Comparison of ENCODE assay signal across 11 cellular contexts in genomic region chr7:108203433-108204002, GRCh38.
DNase-seq lines count a peak whose midpoint lies in the region; ATAC-seq, FAIRE-seq and TF ChIP-seq lines count a peak whose summit lies in the region.
"Had no signal": no experiment of that assay in that cellular context is flagged by ENCODE, and none has a peak within 500 bp of the region (broad histone marks: within the 10 kb centered on the region; RNA-seq: fewer than 3 reads in every experiment).

No MANE protein-coding gene starts in this region.

- peak overlapping the region; percentile 44 to 70; a peak in 4 of 6 replicates for H3K27ac ChIP-seq in A549
- H3K27ac ChIP-seq in smooth muscle cell (ENCODE audit: low read depth), result no peak overlapping the region
- no peak overlapping the region for H3K27ac ChIP-seq in WERI-Rb-1
- H3K27ac ChIP-seq: psoas muscle had no signal

- TF ChIP-seq EP300 in A549 (IDR thresholded peaks at IDR 0.05), result no peak

- H3F3A ChIP-seq in smooth muscle cell (ENCODE audit: low read depth), result no peaks in the 10 kb centered on the region

- no peak overlapping the region for H3K9ac ChIP-seq in smooth muscle cell (ENCODE audit: low read depth)

- no peak for TF ChIP-seq CTCF in A549 (IDR thresholded peaks at IDR 0.05)
- no peak for TF ChIP-seq CTCF in smooth muscle cell (IDR thresholded peaks at IDR 0.05; ENCODE audit: borderline replicate concordance, insufficient read depth, poor library complexity, severe bottlenecking)
- TF ChIP-seq CTCF in WERI-Rb-1 (IDR thresholded peaks at IDR 0.05; ENCODE audit: low read depth, low read length), result no peak

- peaks cover 40% of the 10 kb centered on the region for H3K4me1 ChIP-seq in A549
- H3K4me1 ChIP-seq in smooth muscle cell (ENCODE audit: low read depth), result no peaks in the 10 kb centered on the region
- H3K4me1 ChIP-seq: psoas muscle had no signal

- H3K4me2 ChIP-seq in A549, result no peak overlapping the region
- no peak overlapping the region for H3K4me2 ChIP-seq in smooth muscle cell

- H3K4me3 ChIP-seq in A549 (no peak overlapping the region), smooth muscle cell (no peak overlapping the region), WERI-Rb-1 (ENCODE audit: low read depth, low read length) (no peak overlapping the region)
- H3K4me3 ChIP-seq: psoas muscle had no signal

- POLR2A ChIA-PET in A549 (lab: Yijun Ruan, JAX), result no interaction called here

- 82% methylated on average over 5 of the region's 5 CpGs for WGBS in A549 (ENCODE audit: missing lambda C conversion rate)
- WGBS in smooth muscle cell (ENCODE audit: low lambda C conversion rate), result 86% methylated on average over 5 of the region's 5 CpGs

- H3K9me3 ChIP-seq in A549 (no peaks in the 10 kb centered on the region), smooth muscle cell (replicated peaks; ENCODE audit: low read depth) (no peaks in the 10 kb centered on the region), WERI-Rb-1 (ENCODE audit: severe bottlenecking) (no peaks in the 10 kb centered on the region)
- H3K9me3 ChIP-seq: psoas muscle had no signal

- ATAC-seq in A549 (peak in 1 of 2 experiments; percentile 38; a peak in 3 of 6 replicates), GM19023 (IDR thresholded peaks at IDR 0.05; ENCODE audit: unreplicated experiment) (peak; percentile 71), HG02943 (IDR thresholded peaks at IDR 0.05; ENCODE audit: low read depth, unreplicated experiment) (peak; percentile 85)
- ATAC-seq: psoas muscle, T-helper 17 cell had no signal

- no peak for DNase-seq in A549 (ENCODE audit: low read depth in 1 of 2, low spot score in 1 of 2)
- peak; percentile 13 for DNase-seq in NCI-H1694 (lab: John Stamatoyannopoulos, UW)
- DNase-seq in smooth muscle cell (lab: John Stamatoyannopoulos, UW; ENCODE audit: unreplicated experiment), result no peak
- DNase-seq in kidney glomerular epithelial cell (lab: John Stamatoyannopoulos, UW), result no peak
- DNase-seq in WERI-Rb-1, result no peak
- no peak for DNase-seq in activated CD4-positive, alpha-beta T cell treated with anti-CD3 and anti-CD28 coated beads for 48 hours
- DNase-seq: NCI-H446 treated with DMSO at 0.1 percent for 48 hours, psoas muscle, T-helper 17 cell had no signal

- H4K20me1 ChIP-seq in smooth muscle cell (ENCODE audit: low read depth), result no peaks in the 10 kb centered on the region

- CTCF ChIA-PET in A549 (lab: Yijun Ruan, JAX), result interaction anchor here (1.2 to 1.6 kb wide), 3 partner anchors 8 to 56 kb away, joined by 3 read pairs; no protein-coding TSS in a partner anchor

- no peak for FAIRE-seq in A549 (lab: Jason Lieb, UNC)

- no peaks in the 10 kb centered on the region for H3K79me2 ChIP-seq in smooth muscle cell (ENCODE audit: low read depth)

- TF ChIP-seq RAD21 in A549 (conservative IDR thresholded peaks at IDR 0.05 in 1 of 2, IDR thresholded peaks at IDR 0.05 in 1 of 2), result 0 out of 5 replicates have a peak, but pooled peaks of 1 of the 2 experiments have one; percentile 4

- H3K27me3 ChIP-seq in smooth muscle cell (ENCODE audit: low read depth), result no peaks in the 10 kb centered on the region
- no peaks in the 10 kb centered on the region for H3K27me3 ChIP-seq in WERI-Rb-1 (ENCODE audit: insufficient read depth, low read depth, severe bottlenecking)

- no peak overlapping the region for H2AFZ ChIP-seq in smooth muscle cell (ENCODE audit: low read depth)

- H3K36me3 ChIP-seq in smooth muscle cell (ENCODE audit: low read depth) (no peaks in the 10 kb centered on the region), WERI-Rb-1 (no peaks in the 10 kb centered on the region)

- TF ChIP-seq POLR2A in A549 (IDR thresholded peaks at IDR 0.05; ENCODE audit: low read length), result no peak

TF ChIP-seq in A549, 52 proteins besides CTCF, POLR2A, EP300 and RAD21:
- TF ChIP-seq ZFP36 (IDR thresholded peaks at IDR 0.05; ENCODE audit: borderline replicate concordance, partially characterized antibody), result no peak
- no peak for TF ChIP-seq PBX3 (IDR thresholded peaks at IDR 0.05)
- TF ChIP-seq CHD4 (IDR thresholded peaks at IDR 0.05; ENCODE audit: borderline replicate concordance), result no peak
- TF ChIP-seq NPAS2 (CRISPR knock-in tag; IDR thresholded peaks at IDR 0.05; ENCODE audit: borderline replicate concordance), result no peak
- no peak for TF ChIP-seq ESRRA (IDR thresholded peaks at IDR 0.05; ENCODE audit: borderline replicate concordance, low read length)
- TF ChIP-seq MAFK (IDR thresholded peaks at IDR 0.05; ENCODE audit: partially characterized antibody), result no peak
- no peak for TF ChIP-seq KDM1A (IDR thresholded peaks at IDR 0.05; ENCODE audit: low read depth)
- no peak for TF ChIP-seq MYC (IDR thresholded peaks at IDR 0.05; ENCODE audit: borderline replicate concordance, low read length)
- no peak for TF ChIP-seq FOSL2 (IDR thresholded peaks at IDR 0.05)
- TF ChIP-seq FOSL2 (CRISPR knock-in tag; IDR thresholded peaks at IDR 0.05), result no peak

Comparison
In these comparisons a context has a peak if more than half of its experiments do, and no peak if none do; other contexts are left out.
1. H3K27ac ChIP-seq: peak in A549 (2 of 2); none in smooth muscle cell (single experiment) and WERI-Rb-1 (single experiment).